In genomic region chr9:96150324-96151023, GRCh38 we compare ENCODE assay signal across 8 cellular contexts.
DNase-seq lines count a peak whose midpoint lies in the region; ATAC-seq, FAIRE-seq and TF ChIP-seq lines count a peak whose summit lies in the region.

No MANE protein-coding gene starts in this region.

- H3K27ac ChIP-seq in K562 (ENCODE audit: extremely low read depth, low read depth, low read length) (no peak overlapping the region), upper lobe of right lung (no peak overlapping the region)

- ATAC-seq in GM18517 (IDR thresholded peaks at IDR 0.05; ENCODE audit: unreplicated experiment) (peak; percentile 89), HG02884 (IDR thresholded peaks at IDR 0.05; ENCODE audit: unreplicated experiment) (peak; percentile 87), K562 (no peak), upper lobe of right lung (peak; percentile 50)

- DNase-seq in SIG-M5 treated with dmso at 0.1 percent for 504 hours (lab: John Stamatoyannopoulos, UW; ENCODE audit: unreplicated experiment) (peak; percentile 87), K562 (ENCODE audit: extremely low read depth in 1 of 4, low spot score in 3 of 4) (no peak), upper lobe of right lung (no peak), SK-N-DZ (ENCODE audit: low spot score) (no peak), NCI-H187 treated with DMSO at 0.1 percent for 48 hours (lab: John Stamatoyannopoulos, UW) (no peak), G401 (ENCODE audit: low spot score) (no peak)

- H3K36me3 ChIP-seq in K562 (ENCODE audit: control insufficient read depth, insufficient read depth, low read length) (no peaks in the 10 kb centered on the region), upper lobe of right lung (no peaks in the 10 kb centered on the region)

- H3K79me2 ChIP-seq in K562 (ENCODE audit: control insufficient read depth, insufficient read depth, low read length) = no peaks in the 10 kb centered on the region

- BruUV-seq in K562 (replicated peaks; lab: Mats Ljungman, UMichigan) = no TSS peak

- in situ Hi-C loops in K562 (cut with MboI) (no loop called here), G401 (cut with HindIII; ENCODE audit: low sequenced_read_pairs) (no loop called here)

- no peak for TF ChIP-seq EP300 in K562 (IDR thresholded peaks at IDR 0.05; ENCODE audit: low read length)

- H3K9ac ChIP-seq in K562 (ENCODE audit: insufficient read depth in 1 of 2, low read depth in 2 of 2, low read length in 2 of 2) = no peak overlapping the region

- whole genome bisulfite sequencing in K562 (ENCODE audit: insufficient coverage, low coverage, missing lambda C conversion rate) = 0% methylated on average over 10 of the region's 10 CpGs

- no peak for TF ChIP-seq RAD21 in K562 (CRISPR knock-in tag; conservative IDR thresholded peaks at IDR 0.05 in 1 of 2, IDR thresholded peaks at IDR 0.05 in 1 of 2)

- POLR2A ChIA-PET in K562 (lab: Yijun Ruan, JAX) = interaction anchor here (0.5 to 1.1 kb wide), 4 partner anchors 8 to 369 kb away, joined by 3 read pairs; no protein-coding TSS in a partner anchor

- CTCF ChIA-PET in K562 (lab: Yijun Ruan, JAX; ENCODE audit: low intra/inter-chr PET ratio) = no interaction called here

- no peak for FAIRE-seq in K562 (lab: Jason Lieb, UNC)

- H3K4me3 ChIP-seq in K562 = no peak overlapping the region
- no peak overlapping the region for H3K4me3 ChIP-seq in upper lobe of right lung

- H3K27me3 ChIP-seq in K562 (ENCODE audit: control insufficient read depth in 2 of 2, insufficient read depth in 2 of 2, low read length in 2 of 2) (peaks cover 25 to 39% of the 10 kb centered on the region in 2 experiments; a peak in 4 of 5 replicates), upper lobe of right lung (no peaks in the 10 kb centered on the region)

- H3K4me2 ChIP-seq in K562 (ENCODE audit: insufficient read depth, low read length) = no peak overlapping the region

- no peak for TF ChIP-seq CTCF in K562 (IDR thresholded peaks at IDR 0.05 in 2 of 3, conservative IDR thresholded peaks at IDR 0.05 in 1 of 3; ENCODE audit: insufficient read depth in 2 of 3, low read depth in 1 of 3, low read length in 3 of 3)
- TF ChIP-seq CTCF in upper lobe of right lung (IDR thresholded peaks at IDR 0.05) = no peak

- H4K20me1 ChIP-seq in K562 (replicated peaks; ENCODE audit: control insufficient read depth, insufficient read depth, low read length) = no peaks in the 10 kb centered on the region

- H3K4me1 ChIP-seq in K562 (replicated peaks in 1 of 2; ENCODE audit: control insufficient read depth in 2 of 2, insufficient read depth in 2 of 2, low read length in 2 of 2) (no peaks in the 10 kb centered on the region), upper lobe of right lung (no peaks in the 10 kb centered on the region)

- no peak for TF ChIP-seq POLR2A in K562 (conservative IDR thresholded peaks at IDR 0.05)

- no peaks in the 10 kb centered on the region for H3K9me3 ChIP-seq in K562 (replicated peaks; ENCODE audit: control insufficient read depth, insufficient read depth, low read depth, low read length)
- H3K9me3 ChIP-seq in upper lobe of right lung = no peaks in the 10 kb centered on the region

- no peaks in the 10 kb centered on the region for H3K9me1 ChIP-seq in K562 (ENCODE audit: control insufficient read depth, insufficient read depth, low read length)

- intact Hi-C loops in K562 (cut with micrococcal nuclease) (no loop called here), upper lobe of right lung (cut with DNase I) (no loop called here)

- no peak overlapping the region for H2AFZ ChIP-seq in K562 (ENCODE audit: low read depth, low read length)

TF ChIP-seq in K562, 482 proteins besides CTCF, POLR2A, EP300 and RAD21:
- TF ChIP-seq ZFP1 (CRISPR knock-in tag; IDR thresholded peaks at IDR 0.05) = no peak
- TF ChIP-seq MEIS2 (IDR thresholded peaks at IDR 0.05; ENCODE audit: partially characterized antibody) = peak; percentile 5
- TF ChIP-seq JUN (IDR thresholded peaks at IDR 0.05; ENCODE audit: borderline replicate concordance, low read depth, low read length) = no peak
- TF ChIP-seq JUN (CRISPR knock-in tag; IDR thresholded peaks at IDR 0.05; ENCODE audit: borderline replicate concordance) = no peak
